In genomic region chr19:55441319-55441691, GRCh38 we compare ENCODE assay signal across 1 cellular context.
A peak's percentile ranks its signal among the peaks of the same experiment; 100 is the strongest.
TF ChIP-seq lines count a peak whose summit lies in the region.

No MANE protein-coding gene starts in this region.

TF ChIP-seq in K562, 482 proteins besides CTCF, POLR2A, EP300 and RAD21:
- TF ChIP-seq ZBTB33 (CRISPR knock-in tag; IDR thresholded peaks at IDR 0.05) (0 out of 2 replicates have a peak, but pooled peaks have one; percentile 47), CBFA2T2 (conservative IDR thresholded peaks at IDR 0.05) (no peak)
